Comparison of ENCODE assay signal across 9 cellular contexts in genomic region chr15:75641176-75641498, GRCh38. TPM values are rescaled to one million over a fixed set of nuclear protein-coding genes. Genes with fewer than 3 reads are reported as not detected.
DNase-seq lines count a peak whose midpoint lies in the region; ATAC-seq and TF ChIP-seq lines count a peak whose summit lies in the region.
"Had no signal": no experiment of that assay in that cellular context is flagged by ENCODE, and none has a peak within 500 bp of the region (broad histone marks: within the 10 kb centered on the region; RNA-seq: fewer than 3 reads in every experiment).

No MANE protein-coding gene starts in this region.

- H3K4me3 ChIP-seq in RWPE2 (ENCODE audit: severe bottlenecking), result no peak overlapping the region

- DNase-seq in activated CD4-positive, alpha-beta T cell treated with anti-CD3 and anti-CD28 coated beads, Interleukin-2, amount 10 ng/mL, durations not matched to agents 7 days and 5 days, result no peak
- no peak for DNase-seq in activated CD4-positive, alpha-beta T cell treated with anti-CD3 and anti-CD28 coated beads, Interleukin-2, amount 50 U/mL, for 4 hours
- DNase-seq in RWPE2 (ENCODE audit: low spot score) (no peak), glutamatergic neuron (no peak), SIG-M5 (lab: John Stamatoyannopoulos, UW) (no peak)
- no peak for DNase-seq in stimulated activated naive B cell treated with anti-CD40 and anti-IgM and Interleukin-4, amounts not matched to agents 10 μg/mL and 1 μg/mL and 100 μg/mL, for 72 hours
- DNase-seq: NCI-H1048 had no signal

- POLR2A ChIA-PET in activated CD4-positive, alpha-beta T cell treated with anti-CD3 and anti-CD28 coated beads, Interleukin-2, amount 10 ng/mL, durations not matched to agents 7 days and 5 days (lab: Charles Lee), result interaction anchor here (1.0 to 2.5 kb wide), 2 partner anchors 187 to 270 kb away, joined by 3 to 17 read pairs; no protein-coding TSS in a partner anchor

- H3K36me3 Mint-ChIP-seq in activated CD4-positive, alpha-beta T cell treated with anti-CD3 and anti-CD28 coated beads, Interleukin-2, amount 10 ng/mL, durations not matched to agents 7 days and 5 days (ENCODE audit: low read depth), result peaks cover 23% of the 10 kb centered on the region
- no peaks in the 10 kb centered on the region for H3K36me3 Mint-ChIP-seq in glutamatergic neuron (ENCODE audit: unreplicated experiment)
- H3K36me3 Mint-ChIP-seq in stimulated activated naive B cell treated with anti-CD40 and anti-IgM and Interleukin-4, amounts not matched to agents 10 μg/mL and 1 μg/mL and 100 μg/mL, for 72 hours, result peaks cover 20 to 25% of the 10 kb centered on the region in 2 donors

- no peaks in the 10 kb centered on the region for H3K27me3 ChIP-seq in RWPE2 (ENCODE audit: insufficient read depth, poor library complexity, severe bottlenecking)

- peak overlapping the region; percentile 85 for H3K27ac ChIP-seq in RWPE2 (ENCODE audit: poor library complexity, severe bottlenecking)

- TF ChIP-seq CTCF in RWPE2 (IDR thresholded peaks at IDR 0.05; ENCODE audit: poor library complexity, severe bottlenecking) (peak; percentile 53), glutamatergic neuron (IDR thresholded peaks at IDR 0.05; ENCODE audit: partially characterized antibody, unreplicated experiment) (no peak)

- CTCF ChIA-PET in activated CD4-positive, alpha-beta T cell treated with anti-CD3 and anti-CD28 coated beads, Interleukin-2, amount 10 ng/mL, durations not matched to agents 7 days and 5 days (lab: Charles Lee), result interaction anchor here (0.6 to 2.6 kb wide), 15 partner anchors 11 to 445 kb away, joined by 3 to 19 read pairs (median 5); partner anchors contain the start of genes MAN2C1, SIN3A and SNUPN

- no peaks in the 10 kb centered on the region for H3K9me3 ChIP-seq in RWPE2 (ENCODE audit: severe bottlenecking)

- peaks cover 8% of the 10 kb centered on the region for H3K27me3 Mint-ChIP-seq in activated CD4-positive, alpha-beta T cell treated with anti-CD3 and anti-CD28 coated beads, Interleukin-2, amount 10 ng/mL, durations not matched to agents 7 days and 5 days
- H3K27me3 Mint-ChIP-seq in glutamatergic neuron (ENCODE audit: unreplicated experiment), result peaks cover 3% of the 10 kb centered on the region
- peaks cover 0 to 1% of the 10 kb centered on the region in 2 donors for H3K27me3 Mint-ChIP-seq in stimulated activated naive B cell treated with anti-CD40 and anti-IgM and Interleukin-4, amounts not matched to agents 10 μg/mL and 1 μg/mL and 100 μg/mL, for 72 hours

- H3K36me3 ChIP-seq in RWPE2 (ENCODE audit: low read depth), result peaks cover 20% of the 10 kb centered on the region

- H3K4me3 Mint-ChIP-seq in activated CD4-positive, alpha-beta T cell treated with anti-CD3 and anti-CD28 coated beads, Interleukin-2, amount 10 ng/mL, durations not matched to agents 7 days and 5 days, result peak overlapping the region; percentile 86
- peak overlapping the region; percentile 92 for H3K4me3 Mint-ChIP-seq in glutamatergic neuron (ENCODE audit: unreplicated experiment)
- H3K4me3 Mint-ChIP-seq in stimulated activated naive B cell treated with anti-CD40 and anti-IgM and Interleukin-4, amounts not matched to agents 10 μg/mL and 1 μg/mL and 100 μg/mL, for 72 hours, result peak overlapping the region; percentile 95 to 96

- H3K4me1 ChIP-seq in RWPE2 (ENCODE audit: insufficient read depth, poor library complexity, severe bottlenecking), result peaks cover 8% of the 10 kb centered on the region

- H3K9me3 Mint-ChIP-seq in activated CD4-positive, alpha-beta T cell treated with anti-CD3 and anti-CD28 coated beads, Interleukin-2, amount 10 ng/mL, durations not matched to agents 7 days and 5 days, result no peaks in the 10 kb centered on the region
- H3K9me3 Mint-ChIP-seq in glutamatergic neuron (ENCODE audit: unreplicated experiment), result peaks cover 6% of the 10 kb centered on the region
- no peaks in the 10 kb centered on the region for H3K9me3 Mint-ChIP-seq in stimulated activated naive B cell treated with anti-CD40 and anti-IgM and Interleukin-4, amounts not matched to agents 10 μg/mL and 1 μg/mL and 100 μg/mL, for 72 hours

- ATAC-seq in RWPE2 (ENCODE audit: low read depth) (no peak), HG03175 (IDR thresholded peaks at IDR 0.05; ENCODE audit: unreplicated experiment) (no peak), HG02678 (IDR thresholded peaks at IDR 0.05; ENCODE audit: unreplicated experiment) (no peak)
- ATAC-seq in stimulated activated naive B cell treated with anti-CD40 and anti-IgM and Interleukin-4, amounts not matched to agents 10 μg/mL and 1 μg/mL and 100 μg/mL, for 72 hours (replicated peaks), result no peak

- H3K4me1 Mint-ChIP-seq in activated CD4-positive, alpha-beta T cell treated with anti-CD3 and anti-CD28 coated beads, Interleukin-2, amount 10 ng/mL, durations not matched to agents 7 days and 5 days, result peaks cover 32% of the 10 kb centered on the region
- H3K4me1 Mint-ChIP-seq in glutamatergic neuron (ENCODE audit: low read depth, unreplicated experiment), result peaks cover 5% of the 10 kb centered on the region
- peaks cover 17 to 36% of the 10 kb centered on the region in 2 donors for H3K4me1 Mint-ChIP-seq in stimulated activated naive B cell treated with anti-CD40 and anti-IgM and Interleukin-4, amounts not matched to agents 10 μg/mL and 1 μg/mL and 100 μg/mL, for 72 hours

- H3K27ac Mint-ChIP-seq in activated CD4-positive, alpha-beta T cell treated with anti-CD3 and anti-CD28 coated beads, Interleukin-2, amount 10 ng/mL, durations not matched to agents 7 days and 5 days, result peak overlapping the region; percentile 95
- no peak overlapping the region for H3K27ac Mint-ChIP-seq in glutamatergic neuron (ENCODE audit: unreplicated experiment)
- H3K27ac Mint-ChIP-seq in stimulated activated naive B cell treated with anti-CD40 and anti-IgM and Interleukin-4, amounts not matched to agents 10 μg/mL and 1 μg/mL and 100 μg/mL, for 72 hours, result peak overlapping the region; percentile 97

RNA-seq across cellular contexts. Expression of gene IMP3, which starts 1.1 kb away (rescaled TPM):
- total RNA-seq in activated CD4-positive, alpha-beta T cell treated with anti-CD3 and anti-CD28 coated beads, Interleukin-2, amount 10 ng/mL, durations not matched to agents 7 days and 5 days, result 10 to 100 TPM; 79.1 to 81.4 TPM
- 33.6 TPM for total RNA-seq in glutamatergic neuron (ENCODE audit: unreplicated experiment)

RNA-seq across cellular contexts. Expression of gene SNX33, which starts 6.6 kb away (rescaled TPM):
- total RNA-seq in activated CD4-positive, alpha-beta T cell treated with anti-CD3 and anti-CD28 coated beads, Interleukin-2, amount 10 ng/mL, durations not matched to agents 7 days and 5 days, result under 1 TPM; 0.60 to 0.79 TPM
- 21.2 TPM for total RNA-seq in glutamatergic neuron (ENCODE audit: unreplicated experiment)

RNA-seq across cellular contexts. Expression of gene SNUPN, which starts 15.6 kb away (rescaled TPM):
- 10 to 100 TPM; 41.9 to 44.1 TPM for total RNA-seq in activated CD4-positive, alpha-beta T cell treated with anti-CD3 and anti-CD28 coated beads, Interleukin-2, amount 10 ng/mL, durations not matched to agents 7 days and 5 days
- total RNA-seq in glutamatergic neuron (ENCODE audit: unreplicated experiment), result 15.5 TPM

Comparison
In these comparisons a context has a peak if more than half of its experiments do, and no peak if none do; other contexts are left out.
1. RNA of gene SNX33, which starts 6.6 kb away (total RNA-seq): 21.2 TPM in glutamatergic neuron (single experiment); 0.60 to 0.79 TPM in activated CD4-positive, alpha-beta T cell treated with anti-CD3 and anti-CD28 coated beads, Interleukin-2, amount 10 ng/mL, durations not matched to agents 7 days and 5 days; every median in the first group is over 10 times any median in the second.
2. Peak in every context shown above with its lines, with median percentiles within 50 percentile points of each other: H3K4me3 Mint-ChIP-seq.